ENCODE assay signal across 1 cellular context in genomic region chr10:96263684-96264083, GRCh38.
TF ChIP-seq lines count a peak whose summit lies in the region.

No MANE protein-coding gene starts in this region.

TF ChIP-seq in WTC11, 78 proteins besides CTCF, POLR2A, EP300 and RAD21 (continued from another document):
- no peak for TF ChIP-seq PRDM15 (CRISPR knock-in tag; IDR thresholded peaks at IDR 0.05)
- no peak for TF ChIP-seq CREB1 (CRISPR knock-in tag; IDR thresholded peaks at IDR 0.05)
- TF ChIP-seq FOXJ3 (CRISPR knock-in tag; IDR thresholded peaks at IDR 0.05; ENCODE audit: borderline replicate concordance), result no peak
